1 cellular context compared by ENCODE assay signal in the genomic region with DNA sequence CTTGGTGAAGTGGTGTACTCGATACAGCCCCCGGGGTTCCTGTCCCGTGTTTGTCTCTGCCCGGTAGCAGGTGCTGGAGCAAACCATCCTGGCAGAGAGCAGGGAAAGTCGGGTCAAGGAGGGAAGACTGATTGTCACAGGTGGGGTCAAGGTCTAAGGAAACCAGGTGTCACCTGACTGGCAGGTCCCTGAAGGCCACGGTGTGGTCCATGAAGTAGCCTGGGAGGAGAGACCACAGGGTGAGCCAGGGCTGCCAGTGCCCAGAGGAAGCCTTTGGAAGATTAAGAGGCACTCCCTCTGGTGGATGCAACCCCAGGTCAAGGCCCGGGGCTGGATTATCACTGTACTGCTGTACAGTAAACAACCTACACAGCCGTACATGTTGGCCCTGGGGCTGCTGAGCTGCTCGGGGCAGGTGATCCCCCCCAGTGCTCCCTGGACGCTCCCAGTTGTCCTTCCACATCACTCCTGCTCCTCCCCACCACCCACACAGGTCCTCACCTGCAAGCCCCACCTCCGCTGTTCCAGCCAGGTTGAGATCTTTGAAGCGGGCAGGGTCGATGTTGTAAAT.
TF ChIP-seq lines count a peak whose summit lies in the region.

No MANE protein-coding gene starts in this region.

TF ChIP-seq in HepG2, 621 proteins besides CTCF, POLR2A, EP300 and RAD21 (continued from another document):
- TF ChIP-seq, protein P1, sequence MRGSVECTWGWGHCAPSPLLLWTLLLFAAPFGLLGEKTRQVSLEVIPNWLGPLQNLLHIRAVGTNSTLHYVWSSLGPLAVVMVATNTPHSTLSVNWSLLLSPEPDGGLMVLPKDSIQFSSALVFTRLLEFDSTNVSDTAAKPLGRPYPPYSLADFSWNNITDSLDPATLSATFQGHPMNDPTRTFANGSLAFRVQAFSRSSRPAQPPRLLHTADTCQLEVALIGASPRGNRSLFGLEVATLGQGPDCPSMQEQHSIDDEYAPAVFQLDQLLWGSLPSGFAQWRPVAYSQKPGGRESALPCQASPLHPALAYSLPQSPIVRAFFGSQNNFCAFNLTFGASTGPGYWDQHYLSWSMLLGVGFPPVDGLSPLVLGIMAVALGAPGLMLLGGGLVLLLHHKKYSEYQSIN (CRISPR knock-in tag; IDR thresholded peaks at IDR 0.05; ENCODE audit: borderline replicate concordance): no peak
- TF ChIP-seq, protein P2, sequence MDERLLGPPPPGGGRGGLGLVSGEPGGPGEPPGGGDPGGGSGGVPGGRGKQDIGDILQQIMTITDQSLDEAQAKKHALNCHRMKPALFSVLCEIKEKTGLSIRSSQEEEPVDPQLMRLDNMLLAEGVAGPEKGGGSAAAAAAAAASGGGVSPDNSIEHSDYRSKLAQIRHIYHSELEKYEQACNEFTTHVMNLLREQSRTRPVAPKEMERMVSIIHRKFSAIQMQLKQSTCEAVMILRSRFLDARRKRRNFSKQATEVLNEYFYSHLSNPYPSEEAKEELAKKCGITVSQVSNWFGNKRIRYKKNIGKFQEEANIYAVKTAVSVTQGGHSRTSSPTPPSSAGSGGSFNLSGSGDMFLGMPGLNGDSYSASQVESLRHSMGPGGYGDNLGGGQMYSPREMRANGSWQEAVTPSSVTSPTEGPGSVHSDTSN (CRISPR knock-in tag; IDR thresholded peaks at IDR 0.05): no peak
- TF ChIP-seq ZNF34 (CRISPR knock-in tag; IDR thresholded peaks at IDR 0.05; ENCODE audit: borderline replicate concordance): no peak
- 0 out of 2 replicates have a peak, but pooled peaks have one; percentile 23 for TF ChIP-seq HNF4A (CRISPR knock-in tag; IDR thresholded peaks at IDR 0.05)
- TF ChIP-seq HDAC6 (IDR thresholded peaks at IDR 0.05; ENCODE audit: low read depth, low read length): no peak
- TF ChIP-seq STAT5B (CRISPR knock-in tag; IDR thresholded peaks at IDR 0.05): no peak
- no peak; the same call in 1 of the 2 replicates for TF ChIP-seq PATZ1 (CRISPR knock-in tag; IDR thresholded peaks at IDR 0.05)
- no peak for TF ChIP-seq ZNF276 (CRISPR knock-in tag; IDR thresholded peaks at IDR 0.05; ENCODE audit: low read depth)
- 0 out of 2 replicates have a peak, but pooled peaks have one; percentile 30 for TF ChIP-seq RFXAP (CRISPR knock-in tag; IDR thresholded peaks at IDR 0.05; ENCODE audit: borderline replicate concordance)
- no peak for TF ChIP-seq ZNF10 (CRISPR knock-in tag; IDR thresholded peaks at IDR 0.05; ENCODE audit: borderline replicate concordance, low read depth)
- TF ChIP-seq THAP11 (CRISPR knock-in tag; IDR thresholded peaks at IDR 0.05): peak; percentile 37; the same call in 1 of the 2 replicates
- no peak for TF ChIP-seq TERF1 (CRISPR knock-in tag; IDR thresholded peaks at IDR 0.05)
- no peak for TF ChIP-seq TBP (CRISPR knock-in tag; IDR thresholded peaks at IDR 0.05)
- TF ChIP-seq ZNF350 (CRISPR knock-in tag; IDR thresholded peaks at IDR 0.05; ENCODE audit: borderline replicate concordance, low read depth): no peak
- 0 out of 2 replicates have a peak, but pooled peaks have one; percentile 39 for TF ChIP-seq REPIN1 (CRISPR knock-in tag; IDR thresholded peaks at IDR 0.05; ENCODE audit: borderline replicate concordance, low read depth)
- TF ChIP-seq U2AF1 (optimal IDR thresholded peaks at IDR 0.05; ENCODE audit: low read depth, low read length): no peak
- TF ChIP-seq ZNF615 (CRISPR knock-in tag; IDR thresholded peaks at IDR 0.05; ENCODE audit: borderline replicate concordance): no peak
- no peak for TF ChIP-seq SYNCRIP (IDR thresholded peaks at IDR 0.05; ENCODE audit: insufficient read depth, low read depth, low read length)
- no peak for TF ChIP-seq ZNF124 (CRISPR knock-in tag; IDR thresholded peaks at IDR 0.05)
- TF ChIP-seq FOXA3 (CRISPR knock-in tag; IDR thresholded peaks at IDR 0.05): peak; percentile 55
- no peak for TF ChIP-seq HDAC1 (CRISPR knock-in tag; IDR thresholded peaks at IDR 0.05)
- no peak for TF ChIP-seq ZBTB4 (CRISPR knock-in tag; IDR thresholded peaks at IDR 0.05; ENCODE audit: borderline replicate concordance)
- TF ChIP-seq, protein P3, sequence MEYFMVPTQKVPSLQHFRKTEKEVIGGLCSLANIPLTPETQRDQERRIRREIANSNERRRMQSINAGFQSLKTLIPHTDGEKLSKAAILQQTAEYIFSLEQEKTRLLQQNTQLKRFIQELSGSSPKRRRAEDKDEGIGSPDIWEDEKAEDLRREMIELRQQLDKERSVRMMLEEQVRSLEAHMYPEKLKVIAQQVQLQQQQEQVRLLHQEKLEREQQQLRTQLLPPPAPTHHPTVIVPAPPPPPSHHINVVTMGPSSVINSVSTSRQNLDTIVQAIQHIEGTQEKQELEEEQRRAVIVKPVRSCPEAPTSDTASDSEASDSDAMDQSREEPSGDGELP (IDR thresholded peaks at IDR 0.05; ENCODE audit: borderline replicate concordance, low read depth): no peak; the same call in 1 of the 2 replicates
- TF ChIP-seq BCL6 (CRISPR knock-in tag; IDR thresholded peaks at IDR 0.05): no peak
- TF ChIP-seq MED8 (CRISPR knock-in tag; IDR thresholded peaks at IDR 0.05; ENCODE audit: insufficient replicate concordance): no peak
- no peak for TF ChIP-seq NPAS2 (CRISPR knock-in tag; IDR thresholded peaks at IDR 0.05; ENCODE audit: borderline replicate concordance)
- TF ChIP-seq, protein P4, sequence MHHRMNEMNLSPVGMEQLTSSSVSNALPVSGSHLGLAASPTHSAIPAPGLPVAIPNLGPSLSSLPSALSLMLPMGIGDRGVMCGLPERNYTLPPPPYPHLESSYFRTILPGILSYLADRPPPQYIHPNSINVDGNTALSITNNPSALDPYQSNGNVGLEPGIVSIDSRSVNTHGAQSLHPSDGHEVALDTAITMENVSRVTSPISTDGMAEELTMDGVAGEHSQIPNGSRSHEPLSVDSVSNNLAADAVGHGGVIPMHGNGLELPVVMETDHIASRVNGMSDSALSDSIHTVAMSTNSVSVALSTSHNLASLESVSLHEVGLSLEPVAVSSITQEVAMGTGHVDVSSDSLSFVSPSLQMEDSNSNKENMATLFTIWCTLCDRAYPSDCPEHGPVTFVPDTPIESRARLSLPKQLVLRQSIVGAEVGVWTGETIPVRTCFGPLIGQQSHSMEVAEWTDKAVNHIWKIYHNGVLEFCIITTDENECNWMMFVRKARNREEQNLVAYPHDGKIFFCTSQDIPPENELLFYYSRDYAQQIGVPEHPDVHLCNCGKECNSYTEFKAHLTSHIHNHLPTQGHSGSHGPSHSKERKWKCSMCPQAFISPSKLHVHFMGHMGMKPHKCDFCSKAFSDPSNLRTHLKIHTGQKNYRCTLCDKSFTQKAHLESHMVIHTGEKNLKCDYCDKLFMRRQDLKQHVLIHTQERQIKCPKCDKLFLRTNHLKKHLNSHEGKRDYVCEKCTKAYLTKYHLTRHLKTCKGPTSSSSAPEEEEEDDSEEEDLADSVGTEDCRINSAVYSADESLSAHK (CRISPR knock-in tag; IDR thresholded peaks at IDR 0.05; ENCODE audit: borderline replicate concordance): no peak
- no peak for TF ChIP-seq FOXA1 (IDR thresholded peaks at IDR 0.05)
- peak; percentile 65 for TF ChIP-seq FOXA1 (CRISPR knock-in tag; IDR thresholded peaks at IDR 0.05)
- TF ChIP-seq ADNP (CRISPR knock-in tag; IDR thresholded peaks at IDR 0.05): 0 out of 2 replicates have a peak, but pooled peaks have one; percentile 15
- 0 out of 2 replicates have a peak, but pooled peaks have one; percentile 13 for TF ChIP-seq FOXO4 (CRISPR knock-in tag; conservative IDR thresholded peaks at IDR 0.05)
- no peak for TF ChIP-seq ISL2 (CRISPR knock-in tag; IDR thresholded peaks at IDR 0.05)
- TF ChIP-seq ZNF414 (CRISPR knock-in tag; IDR thresholded peaks at IDR 0.05): no peak
- no peak for TF ChIP-seq SMAD9 (CRISPR knock-in tag; IDR thresholded peaks at IDR 0.05)
- no peak for TF ChIP-seq SRY (CRISPR knock-in tag; IDR thresholded peaks at IDR 0.05)
- no peak for TF ChIP-seq ARNTL (CRISPR knock-in tag; IDR thresholded peaks at IDR 0.05)
- TF ChIP-seq, protein P5, sequence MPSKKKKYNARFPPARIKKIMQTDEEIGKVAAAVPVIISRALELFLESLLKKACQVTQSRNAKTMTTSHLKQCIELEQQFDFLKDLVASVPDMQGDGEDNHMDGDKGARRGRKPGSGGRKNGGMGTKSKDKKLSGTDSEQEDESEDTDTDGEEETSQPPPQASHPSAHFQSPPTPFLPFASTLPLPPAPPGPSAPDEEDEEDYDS (CRISPR knock-in tag; IDR thresholded peaks at IDR 0.05): 0 out of 2 replicates have a peak, but pooled peaks have one; percentile 24
- no peak for TF ChIP-seq MIER3 (CRISPR knock-in tag; IDR thresholded peaks at IDR 0.05; ENCODE audit: borderline replicate concordance)
